ENCODE assay signal across 1 cellular context in genomic region chr2:96533292-96534073, GRCh38.
TF ChIP-seq lines count a peak whose summit lies in the region.

No MANE protein-coding gene starts in this region.

TF ChIP-seq in GM23338, 12 proteins besides CTCF, POLR2A, EP300 and RAD21 (continued from another document):
- no peak for TF ChIP-seq ZNF462 (CRISPR knock-in tag; IDR thresholded peaks at IDR 0.05)
- TF ChIP-seq POLR2AphosphoS5 (IDR thresholded peaks at IDR 0.05; ENCODE audit: low read depth): no peak
- no peak for TF ChIP-seq STAT1 (IDR thresholded peaks at IDR 0.05; ENCODE audit: unreplicated experiment)
- no peak for TF ChIP-seq EZH2phosphoT487 (IDR thresholded peaks at IDR 0.05; ENCODE audit: unreplicated experiment)
- TF ChIP-seq CREB1 (CRISPR knock-in tag; IDR thresholded peaks at IDR 0.05; ENCODE audit: low read depth): no peak
- TF ChIP-seq ZNF331 (CRISPR knock-in tag; IDR thresholded peaks at IDR 0.05; ENCODE audit: low read depth): no peak
- no peak for TF ChIP-seq JUNB (IDR thresholded peaks at IDR 0.05; ENCODE audit: unreplicated experiment)
- TF ChIP-seq, protein P1, sequence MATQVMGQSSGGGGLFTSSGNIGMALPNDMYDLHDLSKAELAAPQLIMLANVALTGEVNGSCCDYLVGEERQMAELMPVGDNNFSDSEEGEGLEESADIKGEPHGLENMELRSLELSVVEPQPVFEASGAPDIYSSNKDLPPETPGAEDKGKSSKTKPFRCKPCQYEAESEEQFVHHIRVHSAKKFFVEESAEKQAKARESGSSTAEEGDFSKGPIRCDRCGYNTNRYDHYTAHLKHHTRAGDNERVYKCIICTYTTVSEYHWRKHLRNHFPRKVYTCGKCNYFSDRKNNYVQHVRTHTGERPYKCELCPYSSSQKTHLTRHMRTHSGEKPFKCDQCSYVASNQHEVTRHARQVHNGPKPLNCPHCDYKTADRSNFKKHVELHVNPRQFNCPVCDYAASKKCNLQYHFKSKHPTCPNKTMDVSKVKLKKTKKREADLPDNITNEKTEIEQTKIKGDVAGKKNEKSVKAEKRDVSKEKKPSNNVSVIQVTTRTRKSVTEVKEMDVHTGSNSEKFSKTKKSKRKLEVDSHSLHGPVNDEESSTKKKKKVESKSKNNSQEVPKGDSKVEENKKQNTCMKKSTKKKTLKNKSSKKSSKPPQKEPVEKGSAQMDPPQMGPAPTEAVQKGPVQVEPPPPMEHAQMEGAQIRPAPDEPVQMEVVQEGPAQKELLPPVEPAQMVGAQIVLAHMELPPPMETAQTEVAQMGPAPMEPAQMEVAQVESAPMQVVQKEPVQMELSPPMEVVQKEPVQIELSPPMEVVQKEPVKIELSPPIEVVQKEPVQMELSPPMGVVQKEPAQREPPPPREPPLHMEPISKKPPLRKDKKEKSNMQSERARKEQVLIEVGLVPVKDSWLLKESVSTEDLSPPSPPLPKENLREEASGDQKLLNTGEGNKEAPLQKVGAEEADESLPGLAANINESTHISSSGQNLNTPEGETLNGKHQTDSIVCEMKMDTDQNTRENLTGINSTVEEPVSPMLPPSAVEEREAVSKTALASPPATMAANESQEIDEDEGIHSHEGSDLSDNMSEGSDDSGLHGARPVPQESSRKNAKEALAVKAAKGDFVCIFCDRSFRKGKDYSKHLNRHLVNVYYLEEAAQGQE (IDR thresholded peaks at IDR 0.05; ENCODE audit: unreplicated experiment): no peak
- no peak for TF ChIP-seq EZH2 (IDR thresholded peaks at IDR 0.05; ENCODE audit: low read depth, unreplicated experiment)
- TF ChIP-seq ZNF114 (CRISPR knock-in tag; IDR thresholded peaks at IDR 0.05): no peak
- TF ChIP-seq NANOG (IDR thresholded peaks at IDR 0.05; ENCODE audit: borderline replicate concordance): no peak
